Comparison of ENCODE assay signal across 1 cellular context in genomic region chr16:84967828-84968227, GRCh38.
TF ChIP-seq lines count a peak whose summit lies in the region.

No MANE protein-coding gene starts in this region.

TF ChIP-seq in IMR-90, 13 proteins besides CTCF, POLR2A, EP300 and RAD21:
- TF ChIP-seq ELK1 (IDR thresholded peaks at IDR 0.05; ENCODE audit: borderline replicate concordance, low read depth, low read length), result no peak
- TF ChIP-seq SMC3 (IDR thresholded peaks at IDR 0.05; ENCODE audit: low read depth, low read length), result no peak
- TF ChIP-seq FOS (IDR thresholded peaks at IDR 0.05; ENCODE audit: low read depth, low read length), result no peak
- TF ChIP-seq MAFK (IDR thresholded peaks at IDR 0.05; ENCODE audit: low read depth, low read length), result no peak
- TF ChIP-seq CEBPB (IDR thresholded peaks at IDR 0.05; ENCODE audit: low read depth, low read length), result no peak
- no peak for TF ChIP-seq NFE2L2 (IDR thresholded peaks at IDR 0.05; ENCODE audit: low read depth, low read length)
- TF ChIP-seq, protein P1, sequence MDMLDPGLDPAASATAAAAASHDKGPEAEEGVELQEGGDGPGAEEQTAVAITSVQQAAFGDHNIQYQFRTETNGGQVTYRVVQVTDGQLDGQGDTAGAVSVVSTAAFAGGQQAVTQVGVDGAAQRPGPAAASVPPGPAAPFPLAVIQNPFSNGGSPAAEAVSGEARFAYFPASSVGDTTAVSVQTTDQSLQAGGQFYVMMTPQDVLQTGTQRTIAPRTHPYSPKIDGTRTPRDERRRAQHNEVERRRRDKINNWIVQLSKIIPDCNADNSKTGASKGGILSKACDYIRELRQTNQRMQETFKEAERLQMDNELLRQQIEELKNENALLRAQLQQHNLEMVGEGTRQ (IDR thresholded peaks at IDR 0.05; ENCODE audit: low read depth, low read length), result no peak
- TF ChIP-seq BHLHE40 (IDR thresholded peaks at IDR 0.05; ENCODE audit: low read depth, low read length), result no peak
- no peak for TF ChIP-seq CHD1 (IDR thresholded peaks at IDR 0.05; ENCODE audit: low read depth, low read length)
- TF ChIP-seq RFX5 (IDR thresholded peaks at IDR 0.05; ENCODE audit: low read depth, low read length), result no peak
- TF ChIP-seq MXI1 (IDR thresholded peaks at IDR 0.05; ENCODE audit: borderline replicate concordance, low read depth, low read length), result no peak
- TF ChIP-seq RCOR1 (IDR thresholded peaks at IDR 0.05; ENCODE audit: insufficient replicate concordance, low read length), result no peak
- no peak for TF ChIP-seq MAZ (IDR thresholded peaks at IDR 0.05; ENCODE audit: borderline replicate concordance, low read depth, low read length)
TF ChIP-seq in IMR-90: peak in this region for 0.
